8 cellular contexts compared by ENCODE assay signal in the genomic region with DNA sequence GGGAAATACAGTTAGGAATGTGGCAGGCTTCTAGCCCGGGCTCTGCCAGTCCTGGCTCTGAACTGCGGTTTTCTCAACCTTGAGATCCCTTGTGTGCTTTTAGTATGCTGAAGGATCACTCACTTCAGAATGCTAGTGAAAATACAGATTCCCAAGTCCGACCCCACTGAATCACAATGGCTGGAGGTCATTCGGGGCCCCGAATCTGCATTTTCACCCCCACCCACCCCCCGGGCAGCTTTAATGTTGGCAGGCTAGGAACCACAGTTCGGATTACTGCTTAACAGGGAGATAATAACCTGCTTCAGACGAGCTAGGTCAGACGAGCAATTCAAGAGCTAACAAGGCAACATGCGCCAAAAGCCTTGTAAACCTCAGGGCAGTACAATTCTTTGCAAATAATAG. TPM values are rescaled to one million over a fixed set of nuclear protein-coding genes. Genes with fewer than 3 reads are reported as not detected.
A peak's percentile ranks its signal among the peaks of the same experiment; 100 is the strongest.
DNase-seq lines count a peak whose midpoint lies in the region; ATAC-seq and TF ChIP-seq lines count a peak whose summit lies in the region.

No MANE protein-coding gene starts in this region.

- no peaks in the 10 kb centered on the region for H3K36me3 ChIP-seq in MG63
- H3K36me3 ChIP-seq in mucosa of rectum (ENCODE audit: control insufficient read depth in 2 of 2, insufficient read depth in 2 of 2, low read length in 2 of 2) = no peaks in the 10 kb centered on the region

- no peak for TF ChIP-seq CTCF in GM13977 (IDR thresholded peaks at IDR 0.05; ENCODE audit: extremely low read depth, insufficient read depth, missing control alignments)

- H3K4me3 ChIP-seq in MG63 (peak overlapping the region; percentile 56), mucosa of rectum (ENCODE audit: low read length in 2 of 2) (peak overlapping the region; percentile 63 to 88)

- H3K9me3 ChIP-seq in MG63 = no peaks in the 10 kb centered on the region
- no peaks in the 10 kb centered on the region for H3K9me3 ChIP-seq in mucosa of rectum (ENCODE audit: control insufficient read depth in 2 of 2, low read length in 2 of 2)

- H3K4me1 ChIP-seq in mucosa of rectum (ENCODE audit: control insufficient read depth in 2 of 2, insufficient read depth in 2 of 2, low read length in 2 of 2) = peaks cover 49 to 52% of the 10 kb centered on the region in 2 donors

- H3K9ac ChIP-seq in mucosa of rectum (ENCODE audit: low read depth in 1 of 2, low read length in 2 of 2) = peak overlapping the region; percentile 66 to 67

- H3K27ac ChIP-seq in cingulate gyrus (ENCODE audit: low read depth, low read length) (peak overlapping the region; percentile 88), mucosa of rectum (ENCODE audit: low read depth in 2 of 2, low read length in 2 of 2) (peak overlapping the region; percentile 73 to 87)

- in situ Hi-C loops in GM13977 (cut with MboI; ENCODE audit: low pct_unique_long_range_greater_than_20kb, low sequenced_read_pairs, unreplicated experiment) = no loop called here

- no peak for ATAC-seq in GM21423 (IDR thresholded peaks at IDR 0.05; ENCODE audit: unreplicated experiment)

- DNase-seq in D341Med (ENCODE audit: low spot score) (peak; percentile 65), MG63 (no peak), GM13977 (ENCODE audit: low spot score) (no peak), A172 (ENCODE audit: low spot score) (no peak)
- no peak for DNase-seq in effector CD4-positive, alpha-beta T cell

- H3K27me3 ChIP-seq in MG63 (no peaks in the 10 kb centered on the region), mucosa of rectum (ENCODE audit: control insufficient read depth in 2 of 2, insufficient read depth in 2 of 2, low read length in 2 of 2) (no peaks in the 10 kb centered on the region)

RNA-seq across cellular contexts. Expression of gene SUSD6, which starts 0.5 kb away (rescaled TPM):
- 1.9 and 3.1 TPM in 2 replicates for total RNA-seq in MG63 (2014; rRNA removed; shearing (Covaris generic); ENCODE audit: low replicate concordance)
- total RNA-seq in A172 (2014; rRNA removed; shearing (Covaris generic)) = 2.4 and 3.1 TPM in 2 replicates

RNA-seq across cellular contexts. Expression of gene CCDC177, which starts 36.2 kb away (rescaled TPM):
- total RNA-seq in MG63 (2014; rRNA removed; shearing (Covaris generic); ENCODE audit: low replicate concordance) = not detected in 2 replicates
- not detected in 2 replicates for total RNA-seq in A172 (2014; rRNA removed; shearing (Covaris generic))
